Comparison of ENCODE assay signal across 9 cellular contexts in genomic region chr1:66276229-66276628, GRCh38.
A peak's percentile ranks its signal among the peaks of the same experiment; 100 is the strongest.
DNase-seq lines count a peak whose midpoint lies in the region; ATAC-seq and TF ChIP-seq lines count a peak whose summit lies in the region.
"Had no signal": no experiment of that assay in that cellular context is flagged by ENCODE, and none has a peak within 500 bp of the region (broad histone marks: within the 10 kb centered on the region; RNA-seq: fewer than 3 reads in every experiment).

No MANE protein-coding gene starts in this region.

- peak; percentile 88 for ATAC-seq in HG02852 (IDR thresholded peaks at IDR 0.05; ENCODE audit: unreplicated experiment)
- ATAC-seq in stimulated activated naive CD8-positive, alpha-beta T cell treated with anti-CD3 and anti-CD28 coated beads, Interleukin-15, Interleukin-2, amounts not matched to agents 100 U/mL and 50 U/mL, for 24 hours = peak; percentile 84

- peaks cover 92% of the 10 kb centered on the region for H3K4me1 Mint-ChIP-seq in activated naive CD4-positive, alpha-beta T cell treated with anti-CD3 and anti-CD28 coated beads for 36 hours (ENCODE audit: low read depth)
- peaks cover 86% of the 10 kb centered on the region for H3K4me1 Mint-ChIP-seq in T-helper 1 cell treated with Interleukin-12 subunit alpha and Interleukin-12 subunit beta and Interleukin-4 antibody, amounts not matched to agents 30 μg/mL and 1 μg/mL, for 36 hours (ENCODE audit: low read depth)

- CTCF ChIA-PET in activated naive CD4-positive, alpha-beta T cell treated with anti-CD3 and anti-CD28 coated beads for 36 hours (lab: Charles Lee) = interaction anchor here (0.8 to 3.2 kb wide), 11 partner anchors 15 to 169 kb away, joined by 3 to 20 read pairs (median 3); no protein-coding TSS in a partner anchor

- H3K9me3 ChIP-seq in Peyer's patch (no peaks in the 10 kb centered on the region), ascending aorta (no peaks in the 10 kb centered on the region)

- DNase-seq in activated naive CD4-positive, alpha-beta T cell treated with anti-CD3 and anti-CD28 coated beads for 36 hours = peak; percentile 56
- no peak for DNase-seq in activated naive CD4-positive, alpha-beta T cell treated with anti-CD3 and anti-CD28 coated beads, Interleukin-2, amount 50 U/mL, for 16 hours
- DNase-seq in stimulated activated naive CD8-positive, alpha-beta T cell treated with anti-CD3 and anti-CD28 coated beads, Interleukin-15, Interleukin-2, amounts not matched to agents 100 U/mL and 50 U/mL, for 24 hours = no peak
- no peak for DNase-seq in GM19240 (ENCODE audit: insufficient read length, low spot score)
- DNase-seq in Peyer's patch = no peak
- DNase-seq in ascending aorta (ENCODE audit: low spot score in 2 of 2) = no peak
- DNase-seq: NCI-H69 had no signal

- no peak for TF ChIP-seq POLR2A in Peyer's patch (IDR thresholded peaks at IDR 0.05)

- H3K4me1 ChIP-seq in Peyer's patch = peaks cover 0 to 15% (median 13%) of the 10 kb centered on the region in 4 donors
- H3K4me1 ChIP-seq in ascending aorta = peaks cover 10 to 22% of the 10 kb centered on the region in 2 donors

- intact Hi-C loops in activated naive CD4-positive, alpha-beta T cell treated with anti-CD3 and anti-CD28 coated beads for 36 hours (cut with micrococcal nuclease) = loop anchor here (1.0 kb wide), 1 partner anchor 160 kb away; no protein-coding TSS in a partner anchor
- intact Hi-C loops in ascending aorta (cut with DNase I) = loop anchor here (10.0 kb wide), 1 partner anchor 649 kb away; the partner anchor contains the start of genes DNAI4 and MIER1

- H3K4me3 ChIP-seq in Peyer's patch = no peak overlapping the region
- H3K4me3 ChIP-seq in ascending aorta = no peak overlapping the region

- H3K27me3 ChIP-seq in Peyer's patch (no peaks in the 10 kb centered on the region), ascending aorta (no peaks in the 10 kb centered on the region)

- H3K36me3 ChIP-seq in Peyer's patch (no peaks in the 10 kb centered on the region), ascending aorta (no peaks in the 10 kb centered on the region)

- peak overlapping the region; percentile 37 for H3K4me3 Mint-ChIP-seq in activated naive CD4-positive, alpha-beta T cell treated with anti-CD3 and anti-CD28 coated beads for 36 hours
- H3K4me3 Mint-ChIP-seq in T-helper 1 cell treated with Interleukin-12 subunit alpha and Interleukin-12 subunit beta and Interleukin-4 antibody, amounts not matched to agents 30 μg/mL and 1 μg/mL, for 36 hours = peak overlapping the region; percentile 78

- H3K27ac ChIP-seq in Peyer's patch (peak overlapping the region in 2 of 4 donors; percentile 54 to 72), ascending aorta (no peak overlapping the region)

- H3K27me3 Mint-ChIP-seq in activated naive CD4-positive, alpha-beta T cell treated with anti-CD3 and anti-CD28 coated beads for 36 hours (ENCODE audit: low read depth) = no peaks in the 10 kb centered on the region
- no peaks in the 10 kb centered on the region for H3K27me3 Mint-ChIP-seq in T-helper 1 cell treated with Interleukin-12 subunit alpha and Interleukin-12 subunit beta and Interleukin-4 antibody, amounts not matched to agents 30 μg/mL and 1 μg/mL, for 36 hours (ENCODE audit: low read depth)

- TF ChIP-seq CTCF in Peyer's patch (IDR thresholded peaks at IDR 0.05) (no peak), ascending aorta (IDR thresholded peaks at IDR 0.05) (no peak)

- no peaks in the 10 kb centered on the region for H3K9me3 Mint-ChIP-seq in activated naive CD4-positive, alpha-beta T cell treated with anti-CD3 and anti-CD28 coated beads for 36 hours
- H3K9me3 Mint-ChIP-seq in T-helper 1 cell treated with Interleukin-12 subunit alpha and Interleukin-12 subunit beta and Interleukin-4 antibody, amounts not matched to agents 30 μg/mL and 1 μg/mL, for 36 hours = no peaks in the 10 kb centered on the region

- H3K27ac Mint-ChIP-seq in activated naive CD4-positive, alpha-beta T cell treated with anti-CD3 and anti-CD28 coated beads for 36 hours = peak overlapping the region; percentile 66
- H3K27ac Mint-ChIP-seq in T-helper 1 cell treated with Interleukin-12 subunit alpha and Interleukin-12 subunit beta and Interleukin-4 antibody, amounts not matched to agents 30 μg/mL and 1 μg/mL, for 36 hours = peak overlapping the region; percentile 94

- no peaks in the 10 kb centered on the region for H3K36me3 Mint-ChIP-seq in activated naive CD4-positive, alpha-beta T cell treated with anti-CD3 and anti-CD28 coated beads for 36 hours (ENCODE audit: low read depth)
- peaks cover 6% of the 10 kb centered on the region for H3K36me3 Mint-ChIP-seq in T-helper 1 cell treated with Interleukin-12 subunit alpha and Interleukin-12 subunit beta and Interleukin-4 antibody, amounts not matched to agents 30 μg/mL and 1 μg/mL, for 36 hours (ENCODE audit: low read depth)
